Comparison of ENCODE assay signal across 1 cellular context in the genomic region with DNA sequence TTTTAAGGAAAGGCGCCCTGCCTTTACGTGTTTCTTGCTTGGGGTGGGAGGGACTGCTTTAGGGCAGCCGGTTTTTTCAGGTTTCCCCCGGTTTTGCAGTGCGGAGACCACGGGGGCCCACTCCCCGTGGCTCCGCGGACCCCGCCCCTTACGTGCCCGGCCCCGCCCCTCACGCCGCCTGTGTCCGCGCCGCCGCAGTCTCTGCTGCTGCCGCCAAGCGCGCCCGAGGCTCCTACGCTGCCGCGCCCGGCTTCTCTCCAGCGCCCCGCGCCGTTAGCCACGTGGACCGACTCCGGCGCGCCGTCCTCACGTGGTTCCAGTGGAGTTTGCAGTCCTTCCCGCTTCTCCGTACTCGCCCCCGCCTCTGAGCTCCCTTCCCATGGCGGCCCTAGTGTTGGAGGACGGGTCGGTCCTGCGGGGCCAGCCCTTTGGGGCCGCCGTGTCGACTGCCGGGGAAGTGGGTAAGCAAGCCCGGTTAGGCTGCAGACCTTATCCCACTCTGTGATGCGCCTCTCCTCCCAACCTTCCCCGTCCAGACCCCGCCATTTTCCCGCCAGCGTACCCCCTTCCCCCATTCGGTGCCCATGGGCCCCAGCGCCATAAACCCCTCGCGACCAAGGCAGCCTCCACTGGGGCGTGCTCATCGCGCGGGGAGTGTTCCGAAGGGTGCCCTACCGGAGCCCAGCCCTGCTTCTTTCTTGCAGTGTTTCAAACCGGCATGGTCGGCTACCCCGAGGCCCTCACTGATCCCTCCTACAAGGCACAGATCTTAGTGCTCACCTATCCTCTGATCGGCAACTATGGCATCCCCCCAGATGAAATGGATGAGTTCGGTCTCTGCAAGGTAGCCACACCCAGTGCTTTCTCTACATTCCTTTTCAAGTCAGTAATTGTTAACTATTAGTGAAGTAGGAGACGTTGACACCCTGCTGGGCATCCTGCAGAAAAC.
TF ChIP-seq lines count a peak whose summit lies in the region.

CAD (plus strand) TSS at position 197 of the 949 bp plus-strand sequence; CDS start at position 380, 183 bp downstream.

TF ChIP-seq in IMR-90, 13 proteins besides CTCF, POLR2A, EP300 and RAD21 (continued from another document):
- TF ChIP-seq, protein P1, sequence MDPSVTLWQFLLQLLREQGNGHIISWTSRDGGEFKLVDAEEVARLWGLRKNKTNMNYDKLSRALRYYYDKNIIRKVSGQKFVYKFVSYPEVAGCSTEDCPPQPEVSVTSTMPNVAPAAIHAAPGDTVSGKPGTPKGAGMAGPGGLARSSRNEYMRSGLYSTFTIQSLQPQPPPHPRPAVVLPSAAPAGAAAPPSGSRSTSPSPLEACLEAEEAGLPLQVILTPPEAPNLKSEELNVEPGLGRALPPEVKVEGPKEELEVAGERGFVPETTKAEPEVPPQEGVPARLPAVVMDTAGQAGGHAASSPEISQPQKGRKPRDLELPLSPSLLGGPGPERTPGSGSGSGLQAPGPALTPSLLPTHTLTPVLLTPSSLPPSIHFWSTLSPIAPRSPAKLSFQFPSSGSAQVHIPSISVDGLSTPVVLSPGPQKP (IDR thresholded peaks at IDR 0.05; ENCODE audit: borderline replicate concordance, low read depth, low read length) = no peak
- TF ChIP-seq SMC3 (IDR thresholded peaks at IDR 0.05; ENCODE audit: low read depth, low read length) = peak; percentile 14; the same call in 1 of the 2 replicates
- peak; percentile 91 for TF ChIP-seq USF2 (IDR thresholded peaks at IDR 0.05; ENCODE audit: low read depth, low read length)
- TF ChIP-seq RCOR1 (IDR thresholded peaks at IDR 0.05; ENCODE audit: insufficient replicate concordance, low read length) = no peak
- TF ChIP-seq MAZ (IDR thresholded peaks at IDR 0.05; ENCODE audit: borderline replicate concordance, low read depth, low read length) = peak; percentile 19; the same call in 1 of the 2 replicates
